ENCODE assay signal across 35 cellular contexts in the genomic region with DNA sequence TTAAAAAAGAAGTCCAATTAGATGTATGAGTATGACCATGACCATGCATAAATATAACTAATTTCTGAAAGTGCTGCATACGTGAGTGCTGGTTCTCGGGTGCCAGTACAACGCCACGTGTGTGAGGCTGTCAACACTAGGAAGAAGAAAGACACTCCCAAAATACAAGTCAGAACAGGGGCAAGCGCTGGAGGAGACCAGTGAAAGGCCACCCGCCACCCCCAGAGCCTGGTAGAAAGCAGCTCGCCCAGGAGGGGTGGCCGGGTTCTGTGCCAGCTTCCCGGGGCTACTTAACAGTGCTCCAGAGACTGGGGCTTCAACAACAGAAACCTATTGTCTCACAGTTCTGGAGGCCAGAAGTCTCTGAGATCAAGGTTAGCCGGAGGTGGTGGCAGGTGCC.
"Had no signal": no experiment of that assay in that cellular context is flagged by ENCODE, and none has a peak within 500 bp of the region (broad histone marks: within the 10 kb centered on the region; RNA-seq: fewer than 3 reads in every experiment).

No MANE protein-coding gene starts in this region.

- H3K27ac Mint-ChIP-seq: activated CD4-positive, alpha-beta memory T cell treated with anti-CD3 and anti-CD28 coated beads, Interleukin-2, amount 10 ng/mL, durations not matched to agents 7 days and 5 days; activated naive CD4-positive, alpha-beta T cell treated with anti-CD3 and anti-CD28 coated beads, Interleukin-2, amount 50 U/mL, for 24 hours; activated naive CD8-positive, alpha-beta T cell treated with anti-CD3 and anti-CD28 coated beads, Interleukin-2, amount 10 ng/mL, durations not matched to agents 7 days and 5 days; activated T-cell treated with anti-CD3 and anti-CD28 coated beads, Interleukin-2, amount 50 U/mL, for 24 hours; activated T-helper 2 cell treated with anti-CD3 and anti-CD28 coated beads, Interferon-gamma antibody, Interleukin-2, Interleukin-4, amounts not matched to agents 10 μg/mL and 5 μg/mL and 100 μg/mL, durations not matched to agents 14 hours and 24 hours and 36 hours; T-cell had no signal

- DNase-seq: activated CD4-positive, alpha-beta memory T cell treated with anti-CD3 and anti-CD28 coated beads, Interleukin-2, amount 10 ng/mL, durations not matched to agents 7 days and 5 days; activated CD4-positive, alpha-beta T cell treated with anti-CD3 and anti-CD28 coated beads for 1 hour; activated CD4-positive, alpha-beta T cell treated with anti-CD3 and anti-CD28 coated beads for 48 hours; activated CD4-positive, CD25-positive, alpha-beta regulatory T cell; activated CD8-positive, alpha-beta memory T cell treated with anti-CD3 and anti-CD28 coated beads for 24 hours; activated gamma-delta T cell; activated naive CD4-positive, alpha-beta T cell treated with Interleukin-2 at 50 U/mL for 16 hours; activated naive CD8-positive, alpha-beta T cell treated with anti-CD3 and anti-CD28 coated beads, Interleukin-2, amount 10 ng/mL, durations not matched to agents 7 days and 5 days; activated T-cell treated with anti-CD3 and anti-CD28 coated beads, Interleukin-2, amount 50 U/mL, for 24 hours; amygdala; NCI-H1092 treated with DMSO at 0.1 percent for 48 hours; NCI-H1417; NCI-H146; NCI-H187; NCI-H2029 treated with DMSO at 0.1 percent for 48 hours; NCI-H2171 treated with DMSO at 0.1 percent for 48 hours; NCI-H2227 treated with DMSO at 0.1 percent for 48 hours; NCI-H446; NCI-H510A treated with DMSO at 0.1 percent for 48 hours; NCI-H526 treated with DMSO at 0.1 percent for 48 hours; NCI-H774; RPMI8226; SHP77 treated with DMSO at 0.1 percent for 48 hours; SK-N-SH; T-cell; T-helper 2 cell; T-helper 9 cell had no signal

- H3K4me3 Mint-ChIP-seq: activated CD4-positive, alpha-beta memory T cell treated with anti-CD3 and anti-CD28 coated beads, Interleukin-2, amount 10 ng/mL, durations not matched to agents 7 days and 5 days; activated naive CD4-positive, alpha-beta T cell treated with anti-CD3 and anti-CD28 coated beads, Interleukin-2, amount 50 U/mL, for 24 hours; activated naive CD8-positive, alpha-beta T cell treated with anti-CD3 and anti-CD28 coated beads, Interleukin-2, amount 10 ng/mL, durations not matched to agents 7 days and 5 days; activated T-cell treated with anti-CD3 and anti-CD28 coated beads, Interleukin-2, amount 50 U/mL, for 24 hours; T-cell had no signal

- H3K27ac ChIP-seq: ascending aorta, cardiac muscle cell, SJSA1, WERI-Rb-1 had no signal

- ATAC-seq: K562, Panc1, T-cell had no signal

- H3K4me1 Mint-ChIP-seq: activated naive CD4-positive, alpha-beta T cell treated with anti-CD3 and anti-CD28 coated beads, Interleukin-2, amount 50 U/mL, for 24 hours had no signal

- H3K36me3 Mint-ChIP-seq: activated naive CD8-positive, alpha-beta T cell treated with anti-CD3 and anti-CD28 coated beads, Interleukin-2, amount 10 ng/mL, durations not matched to agents 7 days and 5 days; T-cell had no signal

- H3K9me3 ChIP-seq: ascending aorta, SJSA1, SK-N-SH had no signal

- H3K4me2 ChIP-seq: SK-N-SH had no signal

- H3K4me3 ChIP-seq: ascending aorta, cardiac muscle cell, K562, SJSA1 had no signal

- H3K36me3 ChIP-seq: ascending aorta, cardiac muscle cell, SJSA1, WERI-Rb-1 had no signal

- H3K27me3 Mint-ChIP-seq: activated naive CD4-positive, alpha-beta T cell treated with anti-CD3 and anti-CD28 coated beads, Interleukin-2, amount 50 U/mL, for 24 hours; activated T-cell treated with anti-CD3 and anti-CD28 coated beads, Interleukin-2, amount 50 U/mL, for 24 hours had no signal

- H3K27me3 ChIP-seq: ascending aorta, cardiac muscle cell had no signal

- FAIRE-seq: K562 had no signal

- H3K4me1 ChIP-seq: ascending aorta, SJSA1 had no signal

- H3K9ac ChIP-seq: SK-N-SH had no signal
